33 cellular contexts compared by ENCODE assay signal in the genomic region with DNA sequence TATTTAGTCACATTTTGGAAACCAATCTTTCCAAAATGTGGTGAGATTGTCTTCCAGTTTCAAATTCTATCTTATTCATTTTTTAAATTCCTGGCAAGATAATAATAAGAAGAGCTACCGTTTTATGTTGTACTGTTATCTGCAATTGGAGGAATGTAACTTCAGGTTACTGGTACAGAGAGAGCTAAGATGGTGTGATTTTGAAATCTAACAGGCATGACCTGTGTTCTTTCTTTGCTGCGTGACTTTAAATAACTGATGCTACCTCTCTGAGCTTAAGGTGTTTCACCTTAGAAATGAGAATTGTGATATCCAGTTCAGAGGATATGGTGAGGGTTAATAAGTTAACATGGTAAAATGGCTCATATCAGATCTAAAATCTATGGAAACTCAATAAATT. TPM values are rescaled to one million over a fixed set of nuclear protein-coding genes. Genes with fewer than 3 reads are reported as not detected.
"Had no signal": no experiment of that assay in that cellular context is flagged by ENCODE, and none has a peak within 500 bp of the region (broad histone marks: within the 10 kb centered on the region; RNA-seq: fewer than 3 reads in every experiment).

No MANE protein-coding gene starts in this region.

- H3K9me3 ChIP-seq: adrenal gland, body of pancreas, breast epithelium, esophagus squamous epithelium had no signal

- H3K4me1 Mint-ChIP-seq: activated CD4-positive, alpha-beta T cell treated with anti-CD3 and anti-CD28 coated beads for 36 hours; activated CD4-positive, alpha-beta T cell treated with anti-CD3 and anti-CD28 coated beads, Interleukin-2, amount 10 ng/mL, durations not matched to agents 24 days and 14 days; activated CD8-positive, alpha-beta memory T cell treated with anti-CD3 and anti-CD28 coated beads, Interleukin-2, amount 10 ng/mL, durations not matched to agents 7 days and 5 days; activated naive CD4-positive, alpha-beta T cell treated with anti-CD3 and anti-CD28 coated beads, Interleukin-2, amount 50 U/mL, for 24 hours; activated naive CD8-positive, alpha-beta T cell treated with anti-CD3 and anti-CD28 coated beads for 36 hours; activated naive CD8-positive, alpha-beta T cell treated with anti-CD3 and anti-CD28 coated beads, Interleukin-2, amount 50 U/mL, for 24 hours had no signal

- H3K9me3 Mint-ChIP-seq: activated CD4-positive, alpha-beta memory T cell treated with anti-CD3 and anti-CD28 coated beads for 36 hours; activated CD4-positive, alpha-beta T cell treated with anti-CD3 and anti-CD28 coated beads, Interleukin-2, amount 10 ng/mL, durations not matched to agents 24 days and 14 days; activated naive CD4-positive, alpha-beta T cell treated with anti-CD3 and anti-CD28 coated beads for 36 hours; activated naive CD4-positive, alpha-beta T cell treated with anti-CD3 and anti-CD28 coated beads, Interleukin-2, amount 50 U/mL, for 24 hours; activated naive CD8-positive, alpha-beta T cell treated with anti-CD3 and anti-CD28 coated beads for 36 hours; activated T-helper 1 cell treated with anti-CD3 and anti-CD28 coated beads, Interleukin-12 subunit alpha, Interleukin-12 subunit beta, Interleukin-2, Interleukin-4 antibody, amounts not matched to agents 30 ng/mL and 10 ng/mL and 1 ng/mL, durations not matched to agents 14 hours and 24 hours and 36 hours; dendritic cell treated with granulocyte-macrophage colony-stimulating factor and Interleukin-4, amounts not matched to agents 40 ng/mL and 50 ng/mL, for 4 days had no signal

- ATAC-seq: activated CD4-positive, alpha-beta T cell treated with anti-CD3 and anti-CD28 coated beads for 36 hours; activated CD8-positive, alpha-beta memory T cell treated with anti-CD3 and anti-CD28 coated beads, Interleukin-2, amount 10 ng/mL, durations not matched to agents 7 days and 5 days; activated CD8-positive, alpha-beta T cell treated with anti-CD3 and anti-CD28 coated beads, Interleukin-2, amount 10 ng/mL, durations not matched to agents 7 days and 5 days; activated naive CD8-positive, alpha-beta T cell treated with anti-CD3 and anti-CD28 coated beads, Interleukin-2, amount 50 U/mL, for 24 hours; body of pancreas had no signal

- H3K4me3 ChIP-seq: adrenal gland, body of pancreas, breast epithelium, cardiac muscle cell, coronary artery, esophagus squamous epithelium had no signal

- DNase-seq: activated CD4-positive, alpha-beta memory T cell treated with anti-CD3 and anti-CD28 coated beads for 36 hours; activated CD4-positive, alpha-beta T cell treated with anti-CD3 and anti-CD28 coated beads for 36 hours; activated CD4-positive, alpha-beta T cell treated with anti-CD3 and anti-CD28 coated beads, Interleukin-2, amount 10 ng/mL, durations not matched to agents 24 days and 14 days; activated CD4-positive, CD25-positive, alpha-beta regulatory T cell; activated CD4-positive, CD25-positive, alpha-beta regulatory T cell treated with anti-CD3 and anti-CD28 coated beads, Interleukin-2, amount 50 U/mL, for 72 hours; activated CD8-positive, alpha-beta memory T cell treated with anti-CD3 and anti-CD28 coated beads, Interleukin-2, amount 10 ng/mL, durations not matched to agents 7 days and 5 days; activated CD8-positive, alpha-beta memory T cell treated with anti-CD3 and anti-CD28 coated beads, Interleukin-2, amount 50 U/mL, for 4 hours; activated CD8-positive, alpha-beta T cell treated with anti-CD3 and anti-CD28 coated beads, Interleukin-2, amount 10 ng/mL, durations not matched to agents 7 days and 5 days; activated effector memory CD4-positive, alpha-beta T cell treated with anti-CD3 and anti-CD28 coated beads, Interleukin-2, amount 50 U/mL, for 16 hours; activated naive CD4-positive, alpha-beta T cell treated with anti-CD3 and anti-CD28 coated beads for 36 hours; activated naive CD8-positive, alpha-beta T cell treated with anti-CD3 and anti-CD28 coated beads for 36 hours; activated naive CD8-positive, alpha-beta T cell treated with anti-CD3 and anti-CD28 coated beads, Interleukin-2, amount 50 U/mL, for 24 hours; activated T-cell treated with anti-CD3 and anti-CD28 coated beads, Interleukin-2, amount 50 U/mL, for 1 hour; activated T-cell treated with anti-CD3 and anti-CD28 coated beads, Interleukin-2, amount 50 U/mL, for 48 hours; adrenal gland; aorta; body of pancreas; central memory CD4-positive, alpha-beta T cell; cerebellar nuclear complex; effector CD4-positive, alpha-beta T cell; esophagus squamous epithelium; foreskin melanocyte; T-helper 2 cell had no signal

- H3K36me3 ChIP-seq: adrenal gland, breast epithelium, cardiac muscle cell, esophagus squamous epithelium had no signal

- H3K27me3 ChIP-seq: adrenal gland, body of pancreas, breast epithelium, cardiac muscle cell, esophagus squamous epithelium had no signal

- H3K4me3 Mint-ChIP-seq: activated CD4-positive, alpha-beta memory T cell treated with anti-CD3 and anti-CD28 coated beads for 36 hours; activated CD4-positive, alpha-beta T cell treated with anti-CD3 and anti-CD28 coated beads for 36 hours; activated CD4-positive, alpha-beta T cell treated with anti-CD3 and anti-CD28 coated beads, Interleukin-2, amount 10 ng/mL, durations not matched to agents 24 days and 14 days; activated CD8-positive, alpha-beta memory T cell treated with anti-CD3 and anti-CD28 coated beads, Interleukin-2, amount 10 ng/mL, durations not matched to agents 7 days and 5 days; activated CD8-positive, alpha-beta T cell treated with anti-CD3 and anti-CD28 coated beads, Interleukin-2, amount 10 ng/mL, durations not matched to agents 7 days and 5 days; activated naive CD4-positive, alpha-beta T cell treated with anti-CD3 and anti-CD28 coated beads for 36 hours; activated naive CD4-positive, alpha-beta T cell treated with anti-CD3 and anti-CD28 coated beads, Interleukin-2, amount 50 U/mL, for 24 hours; activated naive CD8-positive, alpha-beta T cell treated with anti-CD3 and anti-CD28 coated beads for 36 hours; activated naive CD8-positive, alpha-beta T cell treated with anti-CD3 and anti-CD28 coated beads, Interleukin-2, amount 50 U/mL, for 24 hours; activated T-helper 1 cell treated with anti-CD3 and anti-CD28 coated beads, Interleukin-12 subunit alpha, Interleukin-12 subunit beta, Interleukin-2, Interleukin-4 antibody, amounts not matched to agents 30 ng/mL and 10 ng/mL and 1 ng/mL, durations not matched to agents 14 hours and 24 hours and 36 hours; dendritic cell treated with granulocyte-macrophage colony-stimulating factor and Interleukin-4, amounts not matched to agents 40 ng/mL and 50 ng/mL, for 4 days had no signal

- H3K27ac ChIP-seq: adrenal gland, body of pancreas, breast epithelium, cardiac muscle cell, coronary artery, epithelial cell of prostate, esophagus squamous epithelium had no signal

- H3K36me3 Mint-ChIP-seq: activated CD4-positive, alpha-beta memory T cell treated with anti-CD3 and anti-CD28 coated beads for 36 hours; activated CD8-positive, alpha-beta memory T cell treated with anti-CD3 and anti-CD28 coated beads, Interleukin-2, amount 10 ng/mL, durations not matched to agents 7 days and 5 days; activated naive CD4-positive, alpha-beta T cell treated with anti-CD3 and anti-CD28 coated beads, Interleukin-2, amount 50 U/mL, for 24 hours; activated naive CD8-positive, alpha-beta T cell treated with anti-CD3 and anti-CD28 coated beads for 36 hours had no signal

- H3K27ac Mint-ChIP-seq: activated CD4-positive, alpha-beta memory T cell treated with anti-CD3 and anti-CD28 coated beads for 36 hours; activated CD4-positive, alpha-beta T cell treated with anti-CD3 and anti-CD28 coated beads for 36 hours; activated CD4-positive, alpha-beta T cell treated with anti-CD3 and anti-CD28 coated beads, Interleukin-2, amount 10 ng/mL, durations not matched to agents 24 days and 14 days; activated CD8-positive, alpha-beta memory T cell treated with anti-CD3 and anti-CD28 coated beads, Interleukin-2, amount 10 ng/mL, durations not matched to agents 7 days and 5 days; activated CD8-positive, alpha-beta T cell treated with anti-CD3 and anti-CD28 coated beads, Interleukin-2, amount 10 ng/mL, durations not matched to agents 7 days and 5 days; activated naive CD4-positive, alpha-beta T cell treated with anti-CD3 and anti-CD28 coated beads for 36 hours; activated naive CD4-positive, alpha-beta T cell treated with anti-CD3 and anti-CD28 coated beads, Interleukin-2, amount 50 U/mL, for 24 hours; activated naive CD8-positive, alpha-beta T cell treated with anti-CD3 and anti-CD28 coated beads for 36 hours; activated naive CD8-positive, alpha-beta T cell treated with anti-CD3 and anti-CD28 coated beads, Interleukin-2, amount 50 U/mL, for 24 hours; activated T-helper 1 cell treated with anti-CD3 and anti-CD28 coated beads, Interleukin-12 subunit alpha, Interleukin-12 subunit beta, Interleukin-2, Interleukin-4 antibody, amounts not matched to agents 30 ng/mL and 10 ng/mL and 1 ng/mL, durations not matched to agents 14 hours and 24 hours and 36 hours; activated T-helper 2 cell treated with anti-CD3 and anti-CD28 coated beads, Interferon-gamma antibody, Interleukin-2, Interleukin-4, amounts not matched to agents 10 μg/mL and 5 μg/mL and 100 μg/mL, durations not matched to agents 14 hours and 24 hours and 36 hours; dendritic cell treated with granulocyte-macrophage colony-stimulating factor and Interleukin-4, amounts not matched to agents 40 ng/mL and 50 ng/mL, for 4 days had no signal

- H3K27me3 Mint-ChIP-seq: activated CD4-positive, alpha-beta memory T cell treated with anti-CD3 and anti-CD28 coated beads for 36 hours; activated CD4-positive, alpha-beta T cell treated with anti-CD3 and anti-CD28 coated beads for 36 hours; activated CD4-positive, alpha-beta T cell treated with anti-CD3 and anti-CD28 coated beads, Interleukin-2, amount 10 ng/mL, durations not matched to agents 24 days and 14 days; activated CD8-positive, alpha-beta memory T cell treated with anti-CD3 and anti-CD28 coated beads, Interleukin-2, amount 10 ng/mL, durations not matched to agents 7 days and 5 days; activated naive CD4-positive, alpha-beta T cell treated with anti-CD3 and anti-CD28 coated beads, Interleukin-2, amount 50 U/mL, for 24 hours; activated naive CD8-positive, alpha-beta T cell treated with anti-CD3 and anti-CD28 coated beads for 36 hours; activated naive CD8-positive, alpha-beta T cell treated with anti-CD3 and anti-CD28 coated beads, Interleukin-2, amount 50 U/mL, for 24 hours; dendritic cell treated with granulocyte-macrophage colony-stimulating factor and Interleukin-4, amounts not matched to agents 40 ng/mL and 50 ng/mL, for 4 days had no signal

- H3K4me1 ChIP-seq: adrenal gland, body of pancreas, breast epithelium, esophagus squamous epithelium had no signal

RNA-seq across cellular contexts. Expression of a gene that starts 21.7 kb away (rescaled TPM):
- total RNA-seq: activated CD4-positive, alpha-beta memory T cell treated with anti-CD3 and anti-CD28 coated beads for 36 hours; activated CD4-positive, alpha-beta T cell treated with anti-CD3 and anti-CD28 coated beads, Interleukin-2, amount 10 ng/mL, durations not matched to agents 24 days and 14 days; activated naive CD4-positive, alpha-beta T cell treated with anti-CD3 and anti-CD28 coated beads for 36 hours; activated T-helper 1 cell treated with anti-CD3 and anti-CD28 coated beads, Interleukin-12 subunit alpha, Interleukin-12 subunit beta, Interleukin-2, Interleukin-4 antibody, amounts not matched to agents 30 ng/mL and 10 ng/mL and 1 ng/mL, durations not matched to agents 14 hours and 24 hours and 36 hours; activated T-helper 2 cell treated with anti-CD3 and anti-CD28 coated beads, Interferon-gamma antibody, Interleukin-2, Interleukin-4, amounts not matched to agents 10 μg/mL and 5 μg/mL and 100 μg/mL, durations not matched to agents 14 hours and 24 hours and 36 hours; endothelial cell of umbilical vein; T-helper 1 cell treated with Interleukin-12 subunit alpha and Interleukin-12 subunit beta and Interleukin-4 antibody, amounts not matched to agents 30 ng/mL and 1 ng/mL, for 36 hours had no signal
- polyA plus RNA-seq: aorta, endothelial cell of umbilical vein had no signal
